8 cellular contexts compared by ENCODE assay signal in genomic region chr1:156055649-156056048, GRCh38. TPM values are rescaled to one million over a fixed set of nuclear protein-coding genes. Genes with fewer than 3 reads are reported as not detected.
DNase-seq lines count a peak whose midpoint lies in the region; ATAC-seq and TF ChIP-seq lines count a peak whose summit lies in the region.

No MANE protein-coding gene starts in this region.

- DNase-seq in CD4-positive, alpha-beta memory T cell, result no peak
- DNase-seq in NB4 (ENCODE audit: low read depth), result peak; percentile 73
- no peak for DNase-seq in colonic mucosa
- DNase-seq in neural crest cell (ENCODE audit: low read depth, low spot score), result no peak
- DNase-seq in stimulated activated naive CD4-positive, alpha-beta T cell treated with Interleukin-2 at 50 U/mL for 16 hours (lab: John Stamatoyannopoulos, UW), result no peak
- DNase-seq in GM19238 (ENCODE audit: insufficient read length, low spot score), result no peak

- POLR2A ChIA-PET in CD4-positive, alpha-beta memory T cell (lab: Charles Lee; ENCODE audit: partially characterized antibody), result no interaction called here

- no peaks in the 10 kb centered on the region for H3K27me3 Mint-ChIP-seq in CD4-positive, alpha-beta memory T cell
- peaks cover 2% of the 10 kb centered on the region for H3K27me3 Mint-ChIP-seq in neural crest cell (ENCODE audit: low read depth)

- H3K4me3 ChIP-seq in CD4-positive, alpha-beta memory T cell (ENCODE audit: low read length in 2 of 2), result peak overlapping the region; percentile 96 to 99
- H3K4me3 ChIP-seq in NB4 (ENCODE audit: low read depth, low read length) (peak overlapping the region; percentile 89), colonic mucosa (peak overlapping the region; percentile 98)

- no peak for ATAC-seq in GM21526 (IDR thresholded peaks at IDR 0.05; ENCODE audit: low FRiP score, unreplicated experiment)
- no peak for ATAC-seq in HG02759 (IDR thresholded peaks at IDR 0.05; ENCODE audit: unreplicated experiment)

- intact Hi-C loops in CD4-positive, alpha-beta memory T cell (cut with micrococcal nuclease), result loop anchor here (2.0 kb wide), 3 partner anchors 157 to 227 kb away; partner anchors contain the start of genes GON4L, PMF1 and SMG5
- intact Hi-C loops in colonic mucosa (cut with DNase I), result no loop called here

- CTCF ChIA-PET in CD4-positive, alpha-beta memory T cell (lab: Charles Lee; ENCODE audit: partially characterized antibody), result no interaction called here

- H3K36me3 Mint-ChIP-seq in CD4-positive, alpha-beta memory T cell, result peaks cover 0 to 25% of the 10 kb centered on the region in 2 donors
- peaks cover 2% of the 10 kb centered on the region for H3K36me3 Mint-ChIP-seq in neural crest cell (ENCODE audit: low read depth)

- no peaks in the 10 kb centered on the region for H3K27me3 ChIP-seq in CD4-positive, alpha-beta memory T cell (ENCODE audit: insufficient read depth, low read length)
- H3K27me3 ChIP-seq in colonic mucosa, result no peaks in the 10 kb centered on the region

- peak overlapping the region; percentile 90 to 98 (median 96) for H3K4me3 Mint-ChIP-seq in CD4-positive, alpha-beta memory T cell
- peak overlapping the region; percentile 97 for H3K4me3 Mint-ChIP-seq in neural crest cell

- H3K27ac ChIP-seq in CD4-positive, alpha-beta memory T cell (ENCODE audit: low read depth, low read length), result peak overlapping the region; percentile 84
- no peak overlapping the region for H3K27ac ChIP-seq in colonic mucosa

- H3K9me3 ChIP-seq in CD4-positive, alpha-beta memory T cell (ENCODE audit: control insufficient read depth in 1 of 2, low read length in 2 of 2), result no peaks in the 10 kb centered on the region
- H3K9me3 ChIP-seq in colonic mucosa, result no peaks in the 10 kb centered on the region

- H3K4me1 Mint-ChIP-seq in CD4-positive, alpha-beta memory T cell, result peaks cover 13 to 45% (median 27%) of the 10 kb centered on the region in 4 donors
- peaks cover 41% of the 10 kb centered on the region for H3K4me1 Mint-ChIP-seq in neural crest cell

- TF ChIP-seq CTCF in NB4 (IDR thresholded peaks at IDR 0.05; ENCODE audit: low read depth, low read length) (no peak), colonic mucosa (IDR thresholded peaks at IDR 0.05) (no peak), neural crest cell (conservative IDR thresholded peaks at IDR 0.05) (no peak)

- no peaks in the 10 kb centered on the region for H3K9me3 Mint-ChIP-seq in CD4-positive, alpha-beta memory T cell
- H3K9me3 Mint-ChIP-seq in neural crest cell, result no peaks in the 10 kb centered on the region

- H3K36me3 ChIP-seq in CD4-positive, alpha-beta memory T cell (ENCODE audit: insufficient read depth, low read length), result no peaks in the 10 kb centered on the region
- no peaks in the 10 kb centered on the region for H3K36me3 ChIP-seq in colonic mucosa

- H3K4me1 ChIP-seq in CD4-positive, alpha-beta memory T cell (ENCODE audit: insufficient read depth, low read length), result peaks cover 17% of the 10 kb centered on the region
- peaks cover 8% of the 10 kb centered on the region for H3K4me1 ChIP-seq in colonic mucosa

- H3K27ac Mint-ChIP-seq in CD4-positive, alpha-beta memory T cell, result peak overlapping the region in 6 of 7 donors; percentile 63 to 98 (median 94)
- no peak overlapping the region for H3K27ac Mint-ChIP-seq in neural crest cell (ENCODE audit: unreplicated experiment)

- peak overlapping the region; percentile 56 to 84 for H3K9ac ChIP-seq in colonic mucosa (ENCODE audit: low read depth in 2 of 2, low read length in 2 of 2)

- TF ChIP-seq POLR2A in NB4 (IDR thresholded peaks at IDR 0.05; ENCODE audit: extremely low read depth, insufficient read length), result no peak

RNA-seq across cellular contexts. Expression of gene LAMTOR2, which starts 1.1 kb away (rescaled TPM):
- total RNA-seq in CD4-positive, alpha-beta memory T cell, result 10 to 100 TPM; 33.0 to 35.5 TPM
- polyA plus RNA-seq in CD4-positive, alpha-beta memory T cell, result 100 to 1,000 TPM; 136 to 151 TPM
- 10 to 100 TPM; 69.4 to 83.9 TPM for total RNA-seq in colonic mucosa
- 49.4 and 55.6 TPM in 2 replicates for total RNA-seq in neural crest cell

RNA-seq across cellular contexts. Expression of gene UBQLN4, which starts 2.1 kb away (rescaled TPM):
- 10 to 100 TPM; 38.0 to 39.5 TPM for total RNA-seq in CD4-positive, alpha-beta memory T cell
- 10 to 100 TPM in 1 of 2 donors, 1 to 10 TPM in 1; 8.9 to 12.7 TPM for polyA plus RNA-seq in CD4-positive, alpha-beta memory T cell
- total RNA-seq in colonic mucosa (10 to 100 TPM; 23.2 to 43.4 TPM), neural crest cell (70.4 and 78.0 TPM in 2 replicates)

RNA-seq across cellular contexts. Expression of gene RAB25, which starts 5.3 kb away (rescaled TPM):
- 1 to 10 TPM in 1 of 2 experiments, under 1 TPM in 1; 0.53 to 1.5 TPM for total RNA-seq in CD4-positive, alpha-beta memory T cell
- polyA plus RNA-seq in CD4-positive, alpha-beta memory T cell, result 1 to 10 TPM; 5.9 to 6.6 TPM
- 100 to 1,000 TPM; 213 TPM for total RNA-seq in colonic mucosa
- total RNA-seq in neural crest cell, result not detected in 2 replicates

RNA-seq across cellular contexts. Expression of gene MEX3A, which starts 26.6 kb away (rescaled TPM):
- total RNA-seq in CD4-positive, alpha-beta memory T cell, result not detected
- polyA plus RNA-seq in CD4-positive, alpha-beta memory T cell, result not detected
- total RNA-seq in colonic mucosa (1 to 10 TPM; 1.6 to 3.7 TPM), neural crest cell (114 and 120 TPM in 2 replicates)

RNA-seq across cellular contexts. Expression of gene SSR2, which starts 34.9 kb away (rescaled TPM):
- total RNA-seq in CD4-positive, alpha-beta memory T cell, result 100 to 1,000 TPM; 252 to 276 TPM
- polyA plus RNA-seq in CD4-positive, alpha-beta memory T cell, result 100 to 1,000 TPM; 349 to 442 TPM
- total RNA-seq in colonic mucosa (100 to 1,000 TPM; 204 to 208 TPM), neural crest cell (236 and 255 TPM in 2 replicates)

Comparison
In these comparisons a context has a peak if more than half of its experiments do, and no peak if none do; other contexts are left out.
1. RNA of gene RAB25, which starts 5.3 kb away (total RNA-seq): 213 TPM in colonic mucosa; 0.53 to 1.5 TPM in CD4-positive, alpha-beta memory T cell and not detected in neural crest cell; every median in the first group is over 10 times any median in the second.
2. Peak in every context shown above with its lines, with median percentiles within 50 percentile points of each other: H3K4me3 ChIP-seq.